Comparison of ENCODE assay signal across 11 cellular contexts in the genomic region with DNA sequence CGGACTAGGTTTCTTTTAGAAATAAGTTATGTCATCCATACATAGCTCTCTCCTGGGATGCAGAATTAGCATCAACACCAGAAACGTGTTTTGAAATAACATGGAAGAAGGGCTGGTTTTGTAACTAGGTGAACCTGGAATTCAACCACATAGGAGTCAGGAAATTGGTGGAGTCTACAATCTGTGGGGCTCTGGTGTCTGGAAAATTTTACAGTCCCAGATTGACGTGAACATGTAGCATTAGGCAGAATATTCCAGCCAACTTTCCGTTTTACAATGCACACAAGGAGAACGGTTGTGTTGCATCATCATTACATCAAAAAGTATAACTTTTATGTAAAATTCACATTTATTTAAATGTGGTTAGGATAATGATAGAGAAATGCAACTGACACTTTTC. TPM values are rescaled to one million over a fixed set of nuclear protein-coding genes. Genes with fewer than 3 reads are reported as not detected.
DNase-seq lines count a peak whose midpoint lies in the region; ATAC-seq and TF ChIP-seq lines count a peak whose summit lies in the region.
"Had no signal": no experiment of that assay in that cellular context is flagged by ENCODE, and none has a peak within 500 bp of the region (broad histone marks: within the 10 kb centered on the region; RNA-seq: fewer than 3 reads in every experiment).

No MANE protein-coding gene starts in this region.

- TF ChIP-seq CTCF in nephron (IDR thresholded peaks at IDR 0.05; ENCODE audit: unreplicated experiment in 3 of 3), result no peak

- no peak for ATAC-seq in activated T-helper 17 cell treated with anti-CD3 and anti-CD28 coated beads, Interleukin-2, amount 50 U/mL, for 72 hours (replicated peaks)
- ATAC-seq in HG03571 (IDR thresholded peaks at IDR 0.05; ENCODE audit: unreplicated experiment), result no peak

- DNase-seq in DMS 273 (lab: John Stamatoyannopoulos, UW; ENCODE audit: unreplicated experiment) (peak; percentile 42), DMS 273 treated with DMSO at 0.1 percent for 48 hours (lab: John Stamatoyannopoulos, UW) (no peak), KG1 (lab: John Stamatoyannopoulos, UW) (peak; percentile 19), T1000 (lab: John Stamatoyannopoulos, UW) (no peak), NCI-H2196 (lab: John Stamatoyannopoulos, UW; ENCODE audit: unreplicated experiment) (no peak)
- DNase-seq: esophagus squamous epithelium, testis had no signal

- no peaks in the 10 kb centered on the region for H3K36me3 Mint-ChIP-seq in activated T-helper 17 cell treated with anti-CD3 and anti-CD28 coated beads, Interleukin-2, amount 50 U/mL, for 72 hours (ENCODE audit: low read depth)
- H3K36me3 Mint-ChIP-seq in nephron (ENCODE audit: low read depth), result no peaks in the 10 kb centered on the region

- peaks cover 8% of the 10 kb centered on the region for H3K27me3 Mint-ChIP-seq in activated T-helper 17 cell treated with anti-CD3 and anti-CD28 coated beads, Interleukin-2, amount 50 U/mL, for 72 hours
- peaks cover 60% of the 10 kb centered on the region for H3K27me3 Mint-ChIP-seq in nephron (ENCODE audit: low read depth)

- peak overlapping the region; percentile 83 for H3K4me3 Mint-ChIP-seq in activated T-helper 17 cell treated with anti-CD3 and anti-CD28 coated beads, Interleukin-2, amount 50 U/mL, for 72 hours
- H3K4me3 Mint-ChIP-seq in nephron, result peak overlapping the region; percentile 88 to 91 (median 88)

- peaks cover 23% of the 10 kb centered on the region for H3K4me1 Mint-ChIP-seq in activated T-helper 17 cell treated with anti-CD3 and anti-CD28 coated beads, Interleukin-2, amount 50 U/mL, for 72 hours
- peaks cover 17% of the 10 kb centered on the region for H3K4me1 Mint-ChIP-seq in nephron

- H3K27ac Mint-ChIP-seq in activated T-helper 17 cell treated with anti-CD3 and anti-CD28 coated beads, Interleukin-2, amount 50 U/mL, for 72 hours, result no peak overlapping the region
- no peak overlapping the region for H3K27ac Mint-ChIP-seq in nephron

- H3K9me3 Mint-ChIP-seq in activated T-helper 17 cell treated with anti-CD3 and anti-CD28 coated beads, Interleukin-2, amount 50 U/mL, for 72 hours, result no peaks in the 10 kb centered on the region
- H3K9me3 Mint-ChIP-seq in nephron, result no peaks in the 10 kb centered on the region

RNA-seq across cellular contexts. Expression of gene KCNQ5, which starts 1.9 kb away (rescaled TPM):
- total RNA-seq in activated T-helper 17 cell treated with anti-CD3 and anti-CD28 coated beads, Interleukin-2, amount 50 U/mL, for 72 hours, result 1 to 10 TPM; 1.3 to 8.5 TPM
- total RNA-seq: lung microvascular endothelial cell had no signal

Comparison
In these comparisons a context has a peak if more than half of its experiments do, and no peak if none do; other contexts are left out.
1. DNase-seq: peak in DMS 273 (single experiment) and KG1 (single experiment); none in DMS 273 treated with DMSO at 0.1 percent for 48 hours (single experiment), T1000 (single experiment) and NCI-H2196 (single experiment).